In the genomic region with DNA sequence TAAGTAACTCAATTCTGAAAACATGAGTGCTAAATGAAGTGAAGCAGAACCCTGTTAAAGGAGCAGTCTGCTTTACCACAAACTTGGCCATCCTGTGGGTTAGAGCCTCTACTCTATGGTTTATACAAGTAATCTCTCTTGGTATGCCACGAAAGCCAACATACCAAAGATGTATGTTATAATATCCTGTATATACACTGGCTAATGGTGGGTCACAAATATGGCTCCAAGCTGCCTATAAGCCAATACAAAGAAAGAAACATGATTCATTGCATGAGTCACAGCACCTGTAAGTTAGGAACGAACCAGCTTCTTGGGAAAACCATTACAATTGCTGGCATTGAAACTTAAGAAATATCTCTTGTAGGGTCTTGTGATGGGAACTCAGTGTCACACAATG, we compare ENCODE assay signal across 16 cellular contexts. TPM values are rescaled to one million over a fixed set of nuclear protein-coding genes. Genes with fewer than 3 reads are reported as not detected.
DNase-seq lines count a peak whose midpoint lies in the region; ATAC-seq and TF ChIP-seq lines count a peak whose summit lies in the region.
"Had no signal": no experiment of that assay in that cellular context is flagged by ENCODE, and none has a peak within 500 bp of the region (broad histone marks: within the 10 kb centered on the region; RNA-seq: fewer than 3 reads in every experiment).

No MANE protein-coding gene starts in this region.

- no peak overlapping the region for H3K9ac ChIP-seq in HCT116 (ENCODE audit: low read length)

- intact Hi-C loops in HCT116 (cut with micrococcal nuclease): no loop called here

- H4K20me1 ChIP-seq in HCT116 (ENCODE audit: insufficient read depth): peaks cover 6% of the 10 kb centered on the region; the same call in 1 of the 2 replicates

- H3K4me3 ChIP-seq in HCT116 (replicated peaks in 1 of 2; ENCODE audit: low read depth in 1 of 2, low read length in 2 of 2) (no peak overlapping the region), fibroblast of pulmonary artery (replicated peaks; ENCODE audit: low read depth, low read length) (no peak overlapping the region), right atrium auricular region (no peak overlapping the region)
- H3K4me3 ChIP-seq: psoas muscle had no signal

- H3K27ac Mint-ChIP-seq in activated CD8-positive, alpha-beta T cell treated with anti-CD3 and anti-CD28 coated beads, Interleukin-2, amount 10 ng/mL, durations not matched to agents 7 days and 5 days: peak overlapping the region; percentile 62
- H3K27ac Mint-ChIP-seq: dendritic cell treated with granulocyte-macrophage colony-stimulating factor and Interleukin-4, amounts not matched to agents 40 ng/mL and 50 ng/mL, for 4 days had no signal

- H3K79me2 ChIP-seq in HCT116 (ENCODE audit: insufficient read depth, low read length): no peaks in the 10 kb centered on the region

- H3K36me3 ChIP-seq in HCT116 (ENCODE audit: control insufficient read depth in 1 of 2, insufficient read depth in 2 of 2, low read length in 2 of 2) (peaks cover 11 to 16% of the 10 kb centered on the region in 2 experiments; a peak in 2 of 4 replicates), right atrium auricular region (peaks cover 37% of the 10 kb centered on the region)

- POLR2A ChIA-PET in HCT116 (lab: Charles Lee): no interaction called here
- POLR2A ChIA-PET in activated CD8-positive, alpha-beta T cell treated with anti-CD3 and anti-CD28 coated beads, Interleukin-2, amount 10 ng/mL, durations not matched to agents 7 days and 5 days (lab: Charles Lee): interaction anchor here (1.3 kb wide), 1 partner anchor 208 kb away, joined by 3 read pairs; no protein-coding TSS in a partner anchor

- no peaks in the 10 kb centered on the region for H3K4me1 ChIP-seq in HCT116 (ENCODE audit: control insufficient read depth in 1 of 2, insufficient read depth in 2 of 2, low read length in 2 of 2)
- H3K4me1 ChIP-seq in right atrium auricular region: no peaks in the 10 kb centered on the region
- H3K4me1 ChIP-seq: psoas muscle had no signal

- H3K36me3 Mint-ChIP-seq in activated CD8-positive, alpha-beta T cell treated with anti-CD3 and anti-CD28 coated beads, Interleukin-2, amount 10 ng/mL, durations not matched to agents 7 days and 5 days (ENCODE audit: low read depth): peaks cover 34% of the 10 kb centered on the region

- TF ChIP-seq RAD21 in HCT116 (IDR thresholded peaks at IDR 0.05; ENCODE audit: low read depth): no peak

- no peak overlapping the region for H3K4me2 ChIP-seq in HCT116 (ENCODE audit: low read length)

- H3K4me3 Mint-ChIP-seq in activated CD8-positive, alpha-beta T cell treated with anti-CD3 and anti-CD28 coated beads, Interleukin-2, amount 10 ng/mL, durations not matched to agents 7 days and 5 days: no peak overlapping the region
- H3K4me3 Mint-ChIP-seq: dendritic cell treated with granulocyte-macrophage colony-stimulating factor and Interleukin-4, amounts not matched to agents 40 ng/mL and 50 ng/mL, for 4 days had no signal

- TF ChIP-seq CTCF in HCT116 (IDR thresholded peaks at IDR 0.05 in 2 of 3, conservative IDR thresholded peaks at IDR 0.05 in 1 of 3; ENCODE audit: borderline replicate concordance in 1 of 3, insufficient read depth in 1 of 3, low read depth in 2 of 3, low read length in 2 of 3): no peak
- no peak for TF ChIP-seq CTCF in fibroblast of pulmonary artery (IDR thresholded peaks at IDR 0.05; ENCODE audit: low read length, missing control alignments)
- TF ChIP-seq CTCF in right atrium auricular region (IDR thresholded peaks at IDR 0.05): no peak

- peaks cover 23% of the 10 kb centered on the region for H3K4me1 Mint-ChIP-seq in activated CD8-positive, alpha-beta T cell treated with anti-CD3 and anti-CD28 coated beads, Interleukin-2, amount 10 ng/mL, durations not matched to agents 7 days and 5 days (ENCODE audit: low read depth)

- no peaks in the 10 kb centered on the region for H3K9me3 Mint-ChIP-seq in activated CD8-positive, alpha-beta T cell treated with anti-CD3 and anti-CD28 coated beads, Interleukin-2, amount 10 ng/mL, durations not matched to agents 7 days and 5 days (ENCODE audit: insufficient read depth)
- H3K9me3 Mint-ChIP-seq: dendritic cell treated with granulocyte-macrophage colony-stimulating factor and Interleukin-4, amounts not matched to agents 40 ng/mL and 50 ng/mL, for 4 days had no signal

- H3K27me3 Mint-ChIP-seq in activated CD8-positive, alpha-beta T cell treated with anti-CD3 and anti-CD28 coated beads, Interleukin-2, amount 10 ng/mL, durations not matched to agents 7 days and 5 days (ENCODE audit: low read depth): no peaks in the 10 kb centered on the region
- H3K27me3 Mint-ChIP-seq: dendritic cell treated with granulocyte-macrophage colony-stimulating factor and Interleukin-4, amounts not matched to agents 40 ng/mL and 50 ng/mL, for 4 days had no signal

- BruUV-seq in HCT116 (replicated peaks; lab: Mats Ljungman, UMichigan): no TSS peak

- H3K9me2 ChIP-seq in HCT116 (ENCODE audit: insufficient read depth): no peaks in the 10 kb centered on the region

- H3K27me3 ChIP-seq in HCT116 (ENCODE audit: insufficient read depth, low read length): no peaks in the 10 kb centered on the region
- no peaks in the 10 kb centered on the region for H3K27me3 ChIP-seq in right atrium auricular region

- H3K27ac ChIP-seq in HCT116 (ENCODE audit: low read depth, low read length) (no peak overlapping the region), right atrium auricular region (no peak overlapping the region)
- H3K27ac ChIP-seq: psoas muscle had no signal

- H3K9me3 ChIP-seq in HCT116 (ENCODE audit: control insufficient read depth in 1 of 2, insufficient read depth in 1 of 2, low read depth in 1 of 2, low read length in 2 of 2): no peaks in the 10 kb centered on the region
- H3K9me3 ChIP-seq in right atrium auricular region: no peaks in the 10 kb centered on the region
- H3K9me3 ChIP-seq: psoas muscle had no signal

- DNase-seq in A172 (ENCODE audit: low spot score): peak; percentile 80
- no peak for DNase-seq in HCT116 (ENCODE audit: low read depth, low spot score)
- DNase-seq in activated CD8-positive, alpha-beta T cell treated with anti-CD3 and anti-CD28 coated beads, Interleukin-2, amount 10 ng/mL, durations not matched to agents 7 days and 5 days: peak; percentile 65
- peak; percentile 55 for DNase-seq in fibroblast of pulmonary artery (ENCODE audit: low read depth)
- no peak for DNase-seq in right atrium auricular region (ENCODE audit: low spot score)
- no peak for DNase-seq in NCI-H748 (lab: John Stamatoyannopoulos, UW; ENCODE audit: unreplicated experiment)
- DNase-seq: activated CD4-positive, alpha-beta T cell treated with anti-CD3 and anti-CD28 coated beads for 4 hours; activated naive CD4-positive, alpha-beta T cell treated with Interleukin-2 at 50 U/mL for 16 hours; foreskin melanocyte; NCI-H2171 treated with DMSO at 0.1 percent for 48 hours; psoas muscle; stimulated activated CD4-positive, alpha-beta T cell treated with anti-CD3 and anti-CD28 coated beads, Interleukin-2, amount 100 ng/mL, for 48 hours; stimulated activated naive CD4-positive, alpha-beta T cell had no signal

- RAD21 ChIA-PET in HCT116 (lab: Charles Lee; ENCODE audit: low non-redundant PET in 1 of 2, low total read pairs in 2 of 2, uncharacterized antibody in 2 of 2, unreplicated experiment in 2 of 2): no interaction called here

- H2AFZ ChIP-seq in HCT116 (ENCODE audit: low read depth, low read length, poor library complexity, severe bottlenecking): no peak overlapping the region

- no peak for TF ChIP-seq POLR2A in HCT116 (IDR thresholded peaks at IDR 0.05; ENCODE audit: borderline replicate concordance, extremely low read depth, insufficient read depth, insufficient read length)

- ATAC-seq in HCT116: no peak
- ATAC-seq in activated CD8-positive, alpha-beta T cell treated with anti-CD3 and anti-CD28 coated beads, Interleukin-2, amount 10 ng/mL, durations not matched to agents 7 days and 5 days: peak; percentile 54
- no peak for ATAC-seq in GM19023 (IDR thresholded peaks at IDR 0.05; ENCODE audit: unreplicated experiment)
- ATAC-seq in HG02884 (IDR thresholded peaks at IDR 0.05; ENCODE audit: unreplicated experiment): no peak
- ATAC-seq: psoas muscle had no signal

- CTCF ChIA-PET in HCT116 (lab: Charles Lee): interaction anchor here (1.5 kb wide), 1 partner anchor 316 kb away, joined by 9 read pairs; no protein-coding TSS in a partner anchor
- CTCF ChIA-PET in activated CD8-positive, alpha-beta T cell treated with anti-CD3 and anti-CD28 coated beads, Interleukin-2, amount 10 ng/mL, durations not matched to agents 7 days and 5 days (lab: Charles Lee): interaction anchor here (0.6 to 7.6 kb wide), 10 partner anchors 8 to 316 kb away, joined by 3 to 46 read pairs (median 4); no protein-coding TSS in a partner anchor

TF ChIP-seq in HCT116, 20 proteins besides CTCF, POLR2A, EP300 and RAD21:
- TF ChIP-seq FOSL1 (IDR thresholded peaks at IDR 0.05; ENCODE audit: low read depth): 0 out of 2 replicates have a peak, but pooled peaks have one; percentile 26
- TF ChIP-seq EZH2 (IDR thresholded peaks at IDR 0.05): no peak

RNA-seq across cellular contexts. Expression of gene XRRA1, which starts 16.1 kb away (rescaled TPM):
- 13.2 and 27.3 TPM in 2 replicates for total RNA-seq in A172 (2014; rRNA removed; shearing (Covaris generic))
- 17.3 TPM for total RNA-seq in HCT116 (2021; ENCODE audit: unreplicated experiment)
- 8.5 and 9.0 TPM in 2 replicates for polyA plus RNA-seq in HCT116 (2012)
- total RNA-seq in activated CD8-positive, alpha-beta T cell treated with anti-CD3 and anti-CD28 coated beads, Interleukin-2, amount 10 ng/mL, durations not matched to agents 7 days and 5 days: 10 to 100 TPM; 16.6 to 19.0 TPM
- 1 to 10 TPM; 6.8 to 8.1 TPM for total RNA-seq in right atrium auricular region

RNA-seq across cellular contexts. Expression of gene SPCS2, which starts 16.3 kb away (rescaled TPM):
- 35.6 and 61.5 TPM in 2 replicates for total RNA-seq in A172 (2014; rRNA removed; shearing (Covaris generic))
- total RNA-seq in HCT116 (2021; ENCODE audit: unreplicated experiment) (133 TPM), right atrium auricular region (10 to 100 TPM; 26.6 to 34.7 TPM)
- polyA plus RNA-seq in HCT116 (2012): 79.7 and 119 TPM in 2 replicates
- total RNA-seq in activated CD8-positive, alpha-beta T cell treated with anti-CD3 and anti-CD28 coated beads, Interleukin-2, amount 10 ng/mL, durations not matched to agents 7 days and 5 days: 100 to 1,000 TPM; 149 to 156 TPM

RNA-seq across cellular contexts. Expression of gene NEU3, which starts 55.9 kb away (rescaled TPM):
- total RNA-seq in A172 (2014; rRNA removed; shearing (Covaris generic)): 7.5 and 12.1 TPM in 2 replicates
- total RNA-seq in HCT116 (2021; ENCODE audit: unreplicated experiment) (12.5 TPM), right atrium auricular region (1 to 10 TPM; 3.0 to 8.4 TPM)
- polyA plus RNA-seq in HCT116 (2012): 7.3 and 7.4 TPM in 2 replicates
- 10 to 100 TPM; 15.8 to 16.7 TPM for total RNA-seq in activated CD8-positive, alpha-beta T cell treated with anti-CD3 and anti-CD28 coated beads, Interleukin-2, amount 10 ng/mL, durations not matched to agents 7 days and 5 days

Comparison
In these comparisons a context has a peak if more than half of its experiments do, and no peak if none do; other contexts are left out.
1. DNase-seq: peak in A172 (single experiment), activated CD8-positive, alpha-beta T cell treated with anti-CD3 and anti-CD28 coated beads, Interleukin-2, amount 10 ng/mL, durations not matched to agents 7 days and 5 days (single experiment) and fibroblast of pulmonary artery (single experiment); none in HCT116 (single experiment), right atrium auricular region (single experiment) and NCI-H748 (single experiment).